Comparison of ENCODE assay signal across 1 cellular context in genomic region chr1:12604114-12604874, GRCh38.
TF ChIP-seq lines count a peak whose summit lies in the region.

No MANE protein-coding gene starts in this region.

TF ChIP-seq in GM12878, 131 proteins besides CTCF, POLR2A, EP300 and RAD21 (continued from another document):
- TF ChIP-seq MXI1 (IDR thresholded peaks at IDR 0.05; ENCODE audit: low read depth, low read length) (no peak), RBBP5 (conservative IDR thresholded peaks at IDR 0.05) (no peak), TBL1XR1 (IDR thresholded peaks at IDR 0.05; ENCODE audit: low read depth, low read length) (no peak), MEF2B (IDR thresholded peaks at IDR 0.05; ENCODE audit: partially characterized antibody, poor library complexity, severe bottlenecking) (no peak), TCF12 (IDR thresholded peaks at IDR 0.05; ENCODE audit: low read depth, low read length) (no peak), CUX1 (IDR thresholded peaks at IDR 0.05; ENCODE audit: insufficient replicate concordance, low read depth, low read length) (no peak), ZNF687 (IDR thresholded peaks at IDR 0.05) (no peak), ESRRA (IDR thresholded peaks at IDR 0.05; ENCODE audit: low read length) (no peak), FOS (IDR thresholded peaks at IDR 0.05; ENCODE audit: borderline replicate concordance, extremely low read depth, insufficient read length) (no peak), TAF1 (IDR thresholded peaks at IDR 0.05; ENCODE audit: borderline replicate concordance, low read depth, low read length) (no peak), ZBTB33 (IDR thresholded peaks at IDR 0.05) (no peak), ZNF207 (IDR thresholded peaks at IDR 0.05; ENCODE audit: borderline replicate concordance) (no peak), RFX5 (IDR thresholded peaks at IDR 0.05; ENCODE audit: low read depth, low read length) (no peak), WRNIP1 (IDR thresholded peaks at IDR 0.05; ENCODE audit: borderline replicate concordance, low read depth, low read length) (no peak), BCLAF1 (IDR thresholded peaks at IDR 0.05) (no peak), SP1 (IDR thresholded peaks at IDR 0.05; ENCODE audit: low read depth, low read length) (no peak), REST (IDR thresholded peaks at IDR 0.05; ENCODE audit: low read depth, low read length) (no peak), NFXL1 (IDR thresholded peaks at IDR 0.05; ENCODE audit: borderline replicate concordance) (no peak)
